11 cellular contexts compared by ENCODE assay signal in genomic region chr22:33438273-33438672, GRCh38.
DNase-seq lines count a peak whose midpoint lies in the region; ATAC-seq and TF ChIP-seq lines count a peak whose summit lies in the region.
"Had no signal": no experiment of that assay in that cellular context is flagged by ENCODE, and none has a peak within 500 bp of the region (broad histone marks: within the 10 kb centered on the region; RNA-seq: fewer than 3 reads in every experiment).

No MANE protein-coding gene starts in this region.

- no peak overlapping the region for H3K4me3 Mint-ChIP-seq in progenitor cell of endocrine pancreas (ENCODE audit: low read depth)
- H3K4me3 Mint-ChIP-seq: naive thymus-derived CD4-positive, alpha-beta T cell; T-cell had no signal

- peak; percentile 41 for DNase-seq in EL
- peak; percentile 8 for DNase-seq in NCI-H1694 treated with DMSO at 0.1 percent for 48 hours (lab: John Stamatoyannopoulos, UW)
- peak; percentile 77 for DNase-seq in choroid plexus epithelial cell (ENCODE audit: low read depth)
- no peak for DNase-seq in progenitor cell of endocrine pancreas (ENCODE audit: low spot score, unreplicated experiment)
- no peak for DNase-seq in 8988T
- no peak for DNase-seq in psoas muscle
- DNase-seq: activated gamma-delta T cell; gastrocnemius medialis; naive thymus-derived CD4-positive, alpha-beta T cell; T-cell had no signal

- H3K9me3 Mint-ChIP-seq in progenitor cell of endocrine pancreas (ENCODE audit: low read depth): no peaks in the 10 kb centered on the region

- ATAC-seq in GM19351 (IDR thresholded peaks at IDR 0.05; ENCODE audit: unreplicated experiment) (no peak), psoas muscle (no peak)
- ATAC-seq: naive thymus-derived CD4-positive, alpha-beta T cell; T-cell had no signal

- peak overlapping the region; percentile 73 for H3K27ac Mint-ChIP-seq in progenitor cell of endocrine pancreas
- H3K27ac Mint-ChIP-seq: naive thymus-derived CD4-positive, alpha-beta T cell; T-cell had no signal

- 75 to 84% (median 79%) methylated on average over 7 of the region's 7 CpGs for WGBS in psoas muscle, 3 donors

- no peak overlapping the region for H3K27ac ChIP-seq in psoas muscle
- H3K27ac ChIP-seq: gastrocnemius medialis had no signal

- TF ChIP-seq CTCF in choroid plexus epithelial cell (conservative IDR thresholded peaks at IDR 0.05; ENCODE audit: low read depth, low read length) (no peak), progenitor cell of endocrine pancreas (IDR thresholded peaks at IDR 0.05; ENCODE audit: unreplicated experiment) (no peak), psoas muscle (IDR thresholded peaks at IDR 0.05) (no peak)

- no peaks in the 10 kb centered on the region for H3K9me3 ChIP-seq in psoas muscle
- H3K9me3 ChIP-seq: gastrocnemius medialis had no signal

- H3K4me1 ChIP-seq in psoas muscle: peaks cover 3% of the 10 kb centered on the region
- H3K4me1 ChIP-seq: gastrocnemius medialis had no signal

- intact Hi-C loops in psoas muscle (cut with DNase I): no loop called here

- no peaks in the 10 kb centered on the region for H3K27me3 ChIP-seq in psoas muscle (ENCODE audit: insufficient read depth in 3 of 3, low read length in 2 of 3)
- H3K27me3 ChIP-seq: gastrocnemius medialis had no signal

- H3K36me3 ChIP-seq in psoas muscle (ENCODE audit: insufficient read depth in 1 of 2, low read depth in 1 of 2): no peaks in the 10 kb centered on the region
- H3K36me3 ChIP-seq: gastrocnemius medialis had no signal

- no peaks in the 10 kb centered on the region for H3K4me1 Mint-ChIP-seq in progenitor cell of endocrine pancreas (ENCODE audit: low read depth)
- H3K4me1 Mint-ChIP-seq: naive thymus-derived CD4-positive, alpha-beta T cell; T-cell had no signal

- no peak overlapping the region for H3K4me3 ChIP-seq in choroid plexus epithelial cell (ENCODE audit: low read depth, low read length)
- no peak overlapping the region for H3K4me3 ChIP-seq in psoas muscle
- H3K4me3 ChIP-seq: gastrocnemius medialis had no signal

- peaks cover 11% of the 10 kb centered on the region for H3K36me3 Mint-ChIP-seq in progenitor cell of endocrine pancreas (ENCODE audit: insufficient read depth)
- H3K36me3 Mint-ChIP-seq: naive thymus-derived CD4-positive, alpha-beta T cell; T-cell had no signal

- no peaks in the 10 kb centered on the region for H3K27me3 Mint-ChIP-seq in progenitor cell of endocrine pancreas
- H3K27me3 Mint-ChIP-seq: T-cell had no signal

Comparison
In these comparisons a context has a peak if more than half of its experiments do, and no peak if none do; other contexts are left out.
1. DNase-seq: peak in EL (single experiment), NCI-H1694 treated with DMSO at 0.1 percent for 48 hours (single experiment) and choroid plexus epithelial cell (single experiment); none in progenitor cell of endocrine pancreas (single experiment), 8988T (single experiment) and psoas muscle (0 of 2).